8 cellular contexts compared by ENCODE assay signal in genomic region chr22:25081409-25081824, GRCh38.
A peak's percentile ranks its signal among the peaks of the same experiment; 100 is the strongest.
DNase-seq lines count a peak whose midpoint lies in the region; ATAC-seq, FAIRE-seq and TF ChIP-seq lines count a peak whose summit lies in the region.

No MANE protein-coding gene starts in this region.

- CTCF ChIA-PET in K562 (lab: Yijun Ruan, JAX; ENCODE audit: low intra/inter-chr PET ratio) = no interaction called here

- H3K9me3 ChIP-seq in K562 (replicated peaks; ENCODE audit: control insufficient read depth, insufficient read depth, low read depth, low read length) (no peaks in the 10 kb centered on the region), left lung (no peaks in the 10 kb centered on the region)

- no peak for TF ChIP-seq EP300 in K562 (IDR thresholded peaks at IDR 0.05; ENCODE audit: low read length)

- H3K36me3 ChIP-seq in K562 (ENCODE audit: control insufficient read depth, insufficient read depth, low read length) = no peaks in the 10 kb centered on the region
- no peaks in the 10 kb centered on the region for H3K36me3 ChIP-seq in left lung

- peak in 1 of 2 experiments; percentile 34; a peak in 1 of 4 replicates for TF ChIP-seq RAD21 in K562 (CRISPR knock-in tag; conservative IDR thresholded peaks at IDR 0.05 in 1 of 2, IDR thresholded peaks at IDR 0.05 in 1 of 2)

- no peak for TF ChIP-seq POLR2A in K562 (conservative IDR thresholded peaks at IDR 0.05)

- H3K4me3 ChIP-seq in K562 (no peak overlapping the region), left lung (no peak overlapping the region)

- no peaks in the 10 kb centered on the region for H4K20me1 ChIP-seq in K562 (replicated peaks; ENCODE audit: control insufficient read depth, insufficient read depth, low read length)

- ATAC-seq in K562 (peak; percentile 60; the same call in 2 of the 3 replicates), left lung (peak; percentile 73), HG03432 (IDR thresholded peaks at IDR 0.05; ENCODE audit: unreplicated experiment) (no peak), GM21526 (IDR thresholded peaks at IDR 0.05; ENCODE audit: low FRiP score, unreplicated experiment) (no peak)
- ATAC-seq in activated CD4-positive, CD25-positive, alpha-beta regulatory T cell treated with anti-CD3 and anti-CD28 coated beads, Interleukin-2, amount 50 U/mL, for 24 hours = no peak

- no TSS peak for BruUV-seq in K562 (replicated peaks; lab: Mats Ljungman, UMichigan)

- no peaks in the 10 kb centered on the region; a peak in 1 of 5 replicates for H3K27me3 ChIP-seq in K562 (ENCODE audit: control insufficient read depth in 2 of 2, insufficient read depth in 2 of 2, low read length in 2 of 2)
- H3K27me3 ChIP-seq in left lung = no peaks in the 10 kb centered on the region

- H3K9ac ChIP-seq in K562 (ENCODE audit: insufficient read depth in 1 of 2, low read depth in 2 of 2, low read length in 2 of 2) = no peak overlapping the region

- in situ Hi-C loops in GM13977 (cut with MboI; ENCODE audit: low pct_unique_long_range_greater_than_20kb, low sequenced_read_pairs, unreplicated experiment) = loop anchor here (25.0 kb wide), 1 partner anchor 256 kb away; no protein-coding TSS in a partner anchor
- in situ Hi-C loops in K562 (cut with MboI) = no loop called here

- H3K79me2 ChIP-seq in K562 (ENCODE audit: control insufficient read depth, insufficient read depth, low read length) = no peaks in the 10 kb centered on the region

- POLR2A ChIA-PET in K562 (lab: Yijun Ruan, JAX) = interaction anchor here (1.3 kb wide), 1 partner anchor 10 kb away, joined by 3 read pairs; no protein-coding TSS in a partner anchor

- H2AFZ ChIP-seq in K562 (ENCODE audit: low read depth, low read length) = no peak overlapping the region

- intact Hi-C loops in K562 (cut with micrococcal nuclease) = loop anchor here (5.0 kb wide), 1 partner anchor 86 kb away; no protein-coding TSS in a partner anchor
- intact Hi-C loops in left lung (cut with DNase I) = no loop called here

- TF ChIP-seq CTCF in GM13977 (IDR thresholded peaks at IDR 0.05; ENCODE audit: extremely low read depth, insufficient read depth, missing control alignments) = peak; percentile 67
- TF ChIP-seq CTCF in K562 (IDR thresholded peaks at IDR 0.05 in 2 of 3, conservative IDR thresholded peaks at IDR 0.05 in 1 of 3; ENCODE audit: insufficient read depth in 2 of 3, low read depth in 1 of 3, low read length in 3 of 3) = peak; percentile 48 to 58 (median 52)
- TF ChIP-seq CTCF in left lung (IDR thresholded peaks at IDR 0.05) = peak in 1 of 2 donors; percentile 43

- H3K4me1 ChIP-seq in K562 (replicated peaks in 1 of 2; ENCODE audit: control insufficient read depth in 2 of 2, insufficient read depth in 2 of 2, low read length in 2 of 2) (no peaks in the 10 kb centered on the region), left lung (peaks cover 0 to 7% of the 10 kb centered on the region in 2 donors)

- DNase-seq in AG20443 (ENCODE audit: low spot score) (peak; percentile 65), GM13977 (ENCODE audit: low spot score) (peak; percentile 75), RPMI7951 (ENCODE audit: low read depth) (peak; percentile 20), K562 (ENCODE audit: extremely low read depth in 1 of 4, low spot score in 3 of 4) (peak; percentile 33 to 50 (median 42)), left lung (no peak)

- WGBS in K562 (ENCODE audit: insufficient coverage, low coverage, missing lambda C conversion rate) = 0% methylated on average over 3 of the region's 3 CpGs

- H3K9me1 ChIP-seq in K562 (ENCODE audit: control insufficient read depth, insufficient read depth, low read length) = no peaks in the 10 kb centered on the region

- no peak overlapping the region for H3K27ac ChIP-seq in K562 (ENCODE audit: extremely low read depth, low read depth, low read length)
- H3K27ac ChIP-seq in left lung = no peak overlapping the region

- H3K4me2 ChIP-seq in K562 (ENCODE audit: insufficient read depth, low read length) = no peak overlapping the region

- FAIRE-seq in K562 (lab: Jason Lieb, UNC) = no peak

TF ChIP-seq in K562, 482 proteins besides CTCF, POLR2A, EP300 and RAD21 (continues in another document):
- TF ChIP-seq PCBP2 (IDR thresholded peaks at IDR 0.05; ENCODE audit: low read depth, low read length, poor library complexity, severe bottlenecking) = no peak
- TF ChIP-seq MYBL2 (IDR thresholded peaks at IDR 0.05; ENCODE audit: low read depth) = no peak
- no peak for TF ChIP-seq MYBL2 (CRISPR knock-in tag; IDR thresholded peaks at IDR 0.05; ENCODE audit: borderline replicate concordance)
- TF ChIP-seq, protein P1, sequence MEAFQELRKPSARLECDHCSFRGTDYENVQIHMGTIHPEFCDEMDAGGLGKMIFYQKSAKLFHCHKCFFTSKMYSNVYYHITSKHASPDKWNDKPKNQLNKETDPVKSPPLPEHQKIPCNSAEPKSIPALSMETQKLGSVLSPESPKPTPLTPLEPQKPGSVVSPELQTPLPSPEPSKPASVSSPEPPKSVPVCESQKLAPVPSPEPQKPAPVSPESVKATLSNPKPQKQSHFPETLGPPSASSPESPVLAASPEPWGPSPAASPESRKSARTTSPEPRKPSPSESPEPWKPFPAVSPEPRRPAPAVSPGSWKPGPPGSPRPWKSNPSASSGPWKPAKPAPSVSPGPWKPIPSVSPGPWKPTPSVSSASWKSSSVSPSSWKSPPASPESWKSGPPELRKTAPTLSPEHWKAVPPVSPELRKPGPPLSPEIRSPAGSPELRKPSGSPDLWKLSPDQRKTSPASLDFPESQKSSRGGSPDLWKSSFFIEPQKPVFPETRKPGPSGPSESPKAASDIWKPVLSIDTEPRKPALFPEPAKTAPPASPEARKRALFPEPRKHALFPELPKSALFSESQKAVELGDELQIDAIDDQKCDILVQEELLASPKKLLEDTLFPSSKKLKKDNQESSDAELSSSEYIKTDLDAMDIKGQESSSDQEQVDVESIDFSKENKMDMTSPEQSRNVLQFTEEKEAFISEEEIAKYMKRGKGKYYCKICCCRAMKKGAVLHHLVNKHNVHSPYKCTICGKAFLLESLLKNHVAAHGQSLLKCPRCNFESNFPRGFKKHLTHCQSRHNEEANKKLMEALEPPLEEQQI (IDR thresholded peaks at IDR 0.05) = no peak
- TF ChIP-seq ZNF609 (CRISPR knock-in tag; IDR thresholded peaks at IDR 0.05; ENCODE audit: borderline replicate concordance) = no peak
- TF ChIP-seq, protein P2, sequence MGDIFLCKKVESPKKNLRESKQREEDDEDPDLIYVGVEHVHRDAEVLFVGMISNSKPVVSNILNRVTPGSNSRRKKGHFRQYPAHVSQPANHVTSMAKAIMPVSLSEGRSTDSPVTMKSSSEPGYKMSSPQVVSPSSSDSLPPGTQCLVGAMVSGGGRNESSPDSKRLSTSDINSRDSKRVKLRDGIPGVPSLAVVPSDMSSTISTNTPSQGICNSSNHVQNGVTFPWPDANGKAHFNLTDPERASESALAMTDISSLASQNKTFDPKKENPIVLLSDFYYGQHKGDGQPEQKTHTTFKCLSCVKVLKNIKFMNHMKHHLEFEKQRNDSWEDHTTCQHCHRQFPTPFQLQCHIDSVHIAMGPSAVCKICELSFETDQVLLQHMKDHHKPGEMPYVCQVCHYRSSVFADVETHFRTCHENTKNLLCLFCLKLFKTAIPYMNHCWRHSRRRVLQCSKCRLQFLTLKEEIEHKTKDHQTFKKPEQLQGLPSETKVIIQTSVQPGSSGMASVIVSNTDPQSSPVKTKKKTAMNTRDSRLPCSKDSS (IDR thresholded peaks at IDR 0.05; ENCODE audit: low read depth, partially characterized antibody) = no peak

Comparison
In these comparisons a context has a peak if more than half of its experiments do, and no peak if none do; other contexts are left out.
1. DNase-seq: peak in AG20443 (single experiment), GM13977 (single experiment), RPMI7951 (single experiment) and K562 (4 of 4); none in left lung (0 of 2).
2. ATAC-seq: peak in K562 (single experiment) and left lung (single experiment); none in HG03432 (single experiment), activated CD4-positive, CD25-positive, alpha-beta regulatory T cell treated with anti-CD3 and anti-CD28 coated beads, Interleukin-2, amount 50 U/mL, for 24 hours (0 of 2) and GM21526 (single experiment).